ENCODE assay signal across 25 cellular contexts in genomic region chr7:136146925-136147324, GRCh38.
DNase-seq lines count a peak whose midpoint lies in the region; ATAC-seq, FAIRE-seq and TF ChIP-seq lines count a peak whose summit lies in the region.
"Had no signal": no experiment of that assay in that cellular context is flagged by ENCODE, and none has a peak within 500 bp of the region (broad histone marks: within the 10 kb centered on the region; RNA-seq: fewer than 3 reads in every experiment).

No MANE protein-coding gene starts in this region.

- no peak for TF ChIP-seq CTCF in GM12865 (IDR thresholded peaks at IDR 0.05; ENCODE audit: insufficient read depth, low read depth, low read length, missing control alignments)
- TF ChIP-seq CTCF in OCI-LY7 (conservative IDR thresholded peaks at IDR 0.05; ENCODE audit: low read length) = no peak
- TF ChIP-seq CTCF in GM12878 (IDR thresholded peaks at IDR 0.05 in 2 of 3, conservative IDR thresholded peaks at IDR 0.05 in 1 of 3; ENCODE audit: control insufficient read depth in 2 of 3, extremely low read depth in 1 of 3, insufficient read depth in 1 of 3, low read depth in 3 of 3, low read length in 3 of 3) = no peak
- TF ChIP-seq CTCF in MCF 10A (IDR thresholded peaks at IDR 0.05; ENCODE audit: unreplicated experiment) = no peak

- no peak overlapping the region for H3K27ac Mint-ChIP-seq in MCF 10A (ENCODE audit: low read depth, unreplicated experiment)
- H3K27ac Mint-ChIP-seq: CD14-positive monocyte; CD4-positive, alpha-beta T cell; CD8-positive, alpha-beta memory T cell had no signal

- H3K27me3 Mint-ChIP-seq in MCF 10A (ENCODE audit: insufficient read depth, unreplicated experiment) = peaks cover 38% of the 10 kb centered on the region
- H3K27me3 Mint-ChIP-seq: CD4-positive, alpha-beta T cell had no signal

- BruUV-seq in OCI-LY7 (replicated peaks; lab: Mats Ljungman, UMichigan) (no TSS peak), GM12878 (replicated peaks; lab: Mats Ljungman, UMichigan) (no TSS peak), MCF 10A (replicated peaks; lab: Mats Ljungman, UMichigan) (no TSS peak)

- no peaks in the 10 kb centered on the region for H3K4me1 Mint-ChIP-seq in MCF 10A (ENCODE audit: insufficient read depth, unreplicated experiment)
- H3K4me1 Mint-ChIP-seq: CD14-positive monocyte; CD8-positive, alpha-beta memory T cell had no signal

- intact Hi-C loops in OCI-LY7 (cut with micrococcal nuclease; ENCODE audit: unreplicated experiment) = no loop called here
- intact Hi-C loops in GM12878 (cut with micrococcal nuclease; ENCODE audit: unreplicated experiment) = no loop called here
- intact Hi-C loops in Right ventricle myocardium superior (cut with DNase I) = no loop called here
- intact Hi-C loops in MCF 10A (cut with micrococcal nuclease) = no loop called here

- H2AFZ ChIP-seq in OCI-LY7 (ENCODE audit: low read length) (no peak overlapping the region), GM12878 (ENCODE audit: control insufficient read depth, low read depth, low read length) (no peak overlapping the region)
- H2AFZ ChIP-seq: GM23248 had no signal

- H3K4me3 Mint-ChIP-seq in MCF 10A (ENCODE audit: unreplicated experiment) = no peak overlapping the region
- H3K4me3 Mint-ChIP-seq: CD14-positive monocyte; CD4-positive, alpha-beta T cell; CD8-positive, alpha-beta memory T cell had no signal

- no peak for TF ChIP-seq EP300 in GM12878 (IDR thresholded peaks at IDR 0.05; ENCODE audit: borderline replicate concordance in 1 of 2, control insufficient read depth in 1 of 2, low read depth in 2 of 2, low read length in 2 of 2)

- ATAC-seq in GM12878 (peak; percentile 50), Right ventricle myocardium superior (ENCODE audit: poor library complexity) (no peak)
- ATAC-seq: A549 had no signal

- H3K9me3 ChIP-seq in OCI-LY7 (ENCODE audit: low read length) (no peaks in the 10 kb centered on the region; the same call in 1 of the 2 replicates), GM12878 (replicated peaks; ENCODE audit: control insufficient read depth, insufficient read depth, low read length) (no peaks in the 10 kb centered on the region)
- H3K9me3 ChIP-seq: A549; BE2C; BLaER1 treated with 17β-estradiol and CSF1 and Interleukin-3, amounts not matched to agents 10 nM and 100 nM had no signal

- SMC1A ChIA-PET in GM12878 (lab: Charles Lee; ENCODE audit: uncharacterized antibody, unreplicated experiment) = no interaction called here

- RAD21 ChIA-PET in GM12878 (lab: Charles Lee; ENCODE audit: unreplicated experiment) = no interaction called here

- no peak overlapping the region for H3K27ac ChIP-seq in OCI-LY7 (ENCODE audit: low read depth, low read length, poor library complexity, severe bottlenecking)
- H3K27ac ChIP-seq in GM12878 (ENCODE audit: control insufficient read depth, insufficient read depth) = no peak overlapping the region
- H3K27ac ChIP-seq: A549; BLaER1 treated with 17β-estradiol and CSF1 and Interleukin-3, amounts not matched to agents 10 nM and 100 nM; GM23248 had no signal

- no peaks in the 10 kb centered on the region for H3K36me3 Mint-ChIP-seq in MCF 10A (ENCODE audit: insufficient read depth, unreplicated experiment)
- H3K36me3 Mint-ChIP-seq: CD14-positive monocyte had no signal

- H3K9me3 Mint-ChIP-seq in MCF 10A (ENCODE audit: unreplicated experiment) = no peaks in the 10 kb centered on the region
- H3K9me3 Mint-ChIP-seq: CD4-positive, alpha-beta T cell had no signal

- no peaks in the 10 kb centered on the region for H3K27me3 ChIP-seq in GM12878 (replicated peaks in 1 of 2; ENCODE audit: control insufficient read depth in 2 of 2, insufficient read depth in 2 of 2, low read length in 1 of 2)
- H3K27me3 ChIP-seq: BE2C; BLaER1 treated with 17β-estradiol and CSF1 and Interleukin-3, amounts not matched to agents 10 nM and 100 nM had no signal

- no peak overlapping the region for H3K9ac ChIP-seq in GM12878 (ENCODE audit: control insufficient read depth, insufficient read depth, low read length)
- H3K9ac ChIP-seq: BLaER1 treated with 17β-estradiol and CSF1 and Interleukin-3, amounts not matched to agents 10 nM and 100 nM; GM23248 had no signal

- peaks cover 11% of the 10 kb centered on the region for H3K4me1 ChIP-seq in OCI-LY7 (ENCODE audit: insufficient read depth, low read length, poor library complexity, severe bottlenecking)
- no peaks in the 10 kb centered on the region for H3K4me1 ChIP-seq in GM12878 (ENCODE audit: control insufficient read depth, insufficient read depth, low read length)
- H3K4me1 ChIP-seq: A549; BE2C; BLaER1 treated with 17β-estradiol and CSF1 and Interleukin-3, amounts not matched to agents 10 nM and 100 nM had no signal

- in situ Hi-C loops in GM12878 (cut with MboI) = no loop called here

- H3K36me3 ChIP-seq in OCI-LY7 (ENCODE audit: insufficient read depth, low read length) (no peaks in the 10 kb centered on the region), GM12878 (ENCODE audit: control insufficient read depth in 2 of 2, insufficient read depth in 2 of 2, low read length in 1 of 2) (no peaks in the 10 kb centered on the region)
- H3K36me3 ChIP-seq: BE2C; BLaER1 treated with 17β-estradiol and CSF1 and Interleukin-3, amounts not matched to agents 10 nM and 100 nM had no signal

- H3K4me3 ChIP-seq in GM12865 (ENCODE audit: low read depth, low read length) (no peak overlapping the region), OCI-LY7 (ENCODE audit: low read depth, low read length, poor library complexity, severe bottlenecking) (no peak overlapping the region), GM12878 (no peak overlapping the region)
- H3K4me3 ChIP-seq: A549; BLaER1 treated with 17β-estradiol and CSF1 and Interleukin-3, amounts not matched to agents 10 nM and 100 nM; GM23248 had no signal

- H3K4me2 ChIP-seq in OCI-LY7 (ENCODE audit: low read length) (no peak overlapping the region), GM12878 (ENCODE audit: control insufficient read depth, insufficient read depth) (no peak overlapping the region)
- H3K4me2 ChIP-seq: A549; BLaER1 treated with 17β-estradiol and CSF1 and Interleukin-3, amounts not matched to agents 10 nM and 100 nM had no signal

- POLR2A ChIA-PET in OCI-LY7 (lab: Charles Lee) (no interaction called here), GM12878 (lab: Charles Lee) (no interaction called here), MCF 10A (lab: Yijun Ruan, JAX) (no interaction called here)

- peak; percentile 7 for DNase-seq in GM12865 (ENCODE audit: low read depth)
- peak; percentile 40 for DNase-seq in MV-4-11 (lab: John Stamatoyannopoulos, UW)
- peak; percentile 53 for DNase-seq in OCI-LY7 (ENCODE audit: low spot score)
- DNase-seq in GM12878 (ENCODE audit: low read depth, low spot score) = no peak
- DNase-seq in stimulated activated naive CD4-positive, alpha-beta T cell treated with Interleukin-2 at 50 U/mL for 16 hours (lab: John Stamatoyannopoulos, UW) = no peak
- DNase-seq in Right ventricle myocardium superior = no peak
- DNase-seq in MCF 10A (ENCODE audit: unreplicated experiment) = no peak
- DNase-seq: 8988T; ACHN; AML-193; BE2C; CD4-positive, alpha-beta T cell; CD8-positive, alpha-beta memory T cell; DMS 273 treated with DMSO at 0.1 percent for 48 hours; DMS79; GF-D8; GM23248; H7; HCEC 1CT had no signal

- TF ChIP-seq RAD21 in GM12878 (IDR thresholded peaks at IDR 0.05; ENCODE audit: insufficient read depth, low read depth, low read length) = no peak

- H3K79me2 ChIP-seq in OCI-LY7 (ENCODE audit: insufficient read depth, low read depth, low read length) (no peaks in the 10 kb centered on the region), GM12878 (ENCODE audit: control insufficient read depth, insufficient read depth, low read length) (no peaks in the 10 kb centered on the region)

- TF ChIP-seq POLR2A in GM12878 (IDR thresholded peaks at IDR 0.05; ENCODE audit: low read depth, low read length) = no peak

- H3K9me2 ChIP-seq in OCI-LY7 (ENCODE audit: insufficient read depth, low read length) = no peaks in the 10 kb centered on the region

- 100% methylated on average over 1 of the region's 1 CpG for WGBS in GM12878 (ENCODE audit: insufficient coverage, insufficient replicate concordance, low lambda C conversion rate, missing lambda C conversion rate)

- FAIRE-seq in GM12878 (lab: Jason Lieb, UNC) = no peak
- FAIRE-seq: A549, D721Med, GM19239, H1 had no signal

- H4K20me1 ChIP-seq in OCI-LY7 (ENCODE audit: insufficient read depth, low read length) (no peaks in the 10 kb centered on the region), GM12878 (ENCODE audit: control insufficient read depth, insufficient read depth) (no peaks in the 10 kb centered on the region)
- H4K20me1 ChIP-seq: BLaER1 treated with 17β-estradiol and CSF1 and Interleukin-3, amounts not matched to agents 10 nM and 100 nM had no signal

- CTCF ChIA-PET in OCI-LY7 (lab: Charles Lee; ENCODE audit: unreplicated experiment) (no interaction called here), GM12878 (lab: Yijun Ruan, JAX) (no interaction called here), MCF 10A (lab: Yijun Ruan, JAX) (no interaction called here)

TF ChIP-seq in GM12878, 131 proteins besides CTCF, POLR2A, EP300 and RAD21 (continues in another document):
- no peak for TF ChIP-seq MTA2 (IDR thresholded peaks at IDR 0.05; ENCODE audit: low read depth)
- TF ChIP-seq SPI1 (IDR thresholded peaks at IDR 0.05; ENCODE audit: borderline replicate concordance, insufficient read depth, low read depth, low read length) = peak; percentile 71; the same call in 1 of the 2 replicates

Comparison
In these comparisons a context has a peak if more than half of its experiments do, and no peak if none do; other contexts are left out.
1. DNase-seq: peak in GM12865 (single experiment), MV-4-11 (single experiment) and OCI-LY7 (single experiment); none in GM12878 (single experiment), stimulated activated naive CD4-positive, alpha-beta T cell treated with Interleukin-2 at 50 U/mL for 16 hours (single experiment), Right ventricle myocardium superior (single experiment) and MCF 10A (single experiment).